In the genomic region with DNA sequence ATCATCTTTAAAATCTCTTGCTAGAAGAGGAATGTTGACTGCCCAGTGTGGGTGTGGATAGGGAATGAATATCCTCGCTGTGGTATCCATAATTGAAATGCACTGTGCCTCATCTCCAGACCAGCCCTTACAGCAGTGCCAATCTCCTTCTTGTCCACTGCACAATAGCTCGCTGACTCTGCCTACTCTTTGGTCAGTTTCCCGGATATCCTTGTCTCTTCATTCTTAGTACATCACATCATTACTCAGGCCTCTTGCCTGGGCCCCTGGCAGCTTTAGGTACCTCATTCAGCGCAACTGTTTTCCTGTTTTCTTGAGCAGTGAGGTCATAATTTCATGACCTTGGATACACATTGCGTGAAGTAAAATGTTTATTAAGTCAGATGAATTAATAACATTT, we compare ENCODE assay signal across 26 cellular contexts. TPM values are rescaled to one million over a fixed set of nuclear protein-coding genes. Genes with fewer than 3 reads are reported as not detected.
"Had no signal": no experiment of that assay in that cellular context is flagged by ENCODE, and none has a peak within 500 bp of the region (broad histone marks: within the 10 kb centered on the region; RNA-seq: fewer than 3 reads in every experiment).

No MANE protein-coding gene starts in this region.

- DNase-seq: effector memory CD4-positive, alpha-beta T cell; foreskin melanocyte; heart left ventricle; hippocampal formation; kidney glomerular epithelial cell; mesenchymal stem cell; midbrain; nucleus accumbens; retina; right lobe of liver; stimulated activated CD4-positive, alpha-beta T cell treated with anti-CD3 and anti-CD28 coated beads, Interleukin-4, amount 100 ng/mL, for 1 hour; stimulated activated CD8-positive, alpha-beta memory T cell treated with anti-CD3 and anti-CD28 coated beads, Interleukin-4, amount 100 ng/mL, for 48 hours; stimulated activated naive CD8-positive, alpha-beta T cell treated with anti-CD3 and anti-CD28 coated beads, Interleukin-15, Interleukin-2, amounts not matched to agents 100 U/mL and 50 U/mL, for 24 hours; thyroid gland had no signal

- H3K4me1 ChIP-seq: esophagus muscularis mucosa, neural progenitor cell, parathyroid adenoma, prostate gland, right lobe of liver, suprapubic skin, thyroid gland had no signal

- ATAC-seq: heart left ventricle; left lobe of liver; natural killer cell treated with Interleukin-12 subunit alpha and Interleukin-12 subunit beta and Interleukin-15 and Interleukin-18, amount 100 ng/mL, for 72 hours; stimulated activated effector memory CD8-positive, alpha-beta T cell treated with anti-CD3 and anti-CD28 coated beads, Interleukin-12 subunit alpha, Interleukin-12 subunit beta, amount 100 ng/mL, for 72 hours; stimulated activated naive CD8-positive, alpha-beta T cell treated with anti-CD3 and anti-CD28 coated beads, Interleukin-15, Interleukin-2, amounts not matched to agents 100 U/mL and 50 U/mL, for 24 hours had no signal

- H3K27ac ChIP-seq: cardiac muscle cell, epithelial cell of prostate, esophagus muscularis mucosa, heart left ventricle, neural progenitor cell, parathyroid adenoma, prostate gland, right lobe of liver, suprapubic skin, thyroid gland had no signal

- H3K4me3 ChIP-seq: cardiac muscle cell, esophagus muscularis mucosa, heart left ventricle, neural progenitor cell, prostate gland, right lobe of liver, suprapubic skin, thyroid gland had no signal

- H3K27me3 ChIP-seq: cardiac muscle cell, esophagus muscularis mucosa, heart left ventricle, neural progenitor cell, right lobe of liver, suprapubic skin, thyroid gland had no signal

- H3K36me3 ChIP-seq: cardiac muscle cell, esophagus muscularis mucosa, heart left ventricle, neural progenitor cell, prostate gland, right lobe of liver, suprapubic skin, thyroid gland had no signal

- H3K9me3 ChIP-seq: esophagus muscularis mucosa, heart left ventricle, prostate gland, right lobe of liver, suprapubic skin, thyroid gland had no signal

- FAIRE-seq: endometrium, islet of Langerhans had no signal

RNA-seq across cellular contexts. Expression of gene PDCD1LG2, which starts 21.7 kb away (rescaled TPM):
- total RNA-seq: cardiac muscle cell had no signal
- polyA plus RNA-seq: cardiac muscle cell had no signal

RNA-seq across cellular contexts. Expression of gene CD274, which starts 38.3 kb away (rescaled TPM):
- total RNA-seq: cardiac muscle cell had no signal
- polyA plus RNA-seq: cardiac muscle cell had no signal
